Comparison of ENCODE assay signal across 9 cellular contexts in genomic region chr1:207414606-207415108, GRCh38. TPM values are rescaled to one million over a fixed set of nuclear protein-coding genes. Genes with fewer than 3 reads are reported as not detected.
DNase-seq lines count a peak whose midpoint lies in the region; ATAC-seq and TF ChIP-seq lines count a peak whose summit lies in the region.
"Had no signal": no experiment of that assay in that cellular context is flagged by ENCODE, and none has a peak within 500 bp of the region (broad histone marks: within the 10 kb centered on the region; RNA-seq: fewer than 3 reads in every experiment).

No MANE protein-coding gene starts in this region.

- H3K9me3 Mint-ChIP-seq in activated naive CD8-positive, alpha-beta T cell treated with anti-CD3 and anti-CD28 coated beads for 36 hours: peaks cover 2% of the 10 kb centered on the region

- H3K4me1 Mint-ChIP-seq in activated naive CD8-positive, alpha-beta T cell treated with anti-CD3 and anti-CD28 coated beads for 36 hours: peaks cover 34% of the 10 kb centered on the region

- no peak overlapping the region for H3K27ac ChIP-seq in caudate nucleus (ENCODE audit: low read depth, low read length)

- DNase-seq in GM12865 (ENCODE audit: low read depth) (peak; percentile 96), T-helper 9 cell (no peak), DMS53 treated with DMSO at 0.1 percent for 48 hours (lab: John Stamatoyannopoulos, UW; ENCODE audit: unreplicated experiment) (no peak), caudate nucleus (lab: John Stamatoyannopoulos, UW) (no peak), SHP77 (lab: John Stamatoyannopoulos, UW) (no peak)
- peak; percentile 55 for DNase-seq in activated naive CD8-positive, alpha-beta T cell treated with anti-CD3 and anti-CD28 coated beads for 36 hours
- DNase-seq: heart right ventricle had no signal

- H3K27me3 Mint-ChIP-seq in activated naive CD8-positive, alpha-beta T cell treated with anti-CD3 and anti-CD28 coated beads for 36 hours: peaks cover 3% of the 10 kb centered on the region

- peaks cover 2% of the 10 kb centered on the region for H3K36me3 Mint-ChIP-seq in activated naive CD8-positive, alpha-beta T cell treated with anti-CD3 and anti-CD28 coated beads for 36 hours

- H3K4me3 ChIP-seq in GM12865 (ENCODE audit: low read depth, low read length): no peak overlapping the region
- H3K4me3 ChIP-seq: heart right ventricle had no signal

- no peak overlapping the region for H3K4me3 Mint-ChIP-seq in activated naive CD8-positive, alpha-beta T cell treated with anti-CD3 and anti-CD28 coated beads for 36 hours

- peak overlapping the region; percentile 21 for H3K27ac Mint-ChIP-seq in activated naive CD8-positive, alpha-beta T cell treated with anti-CD3 and anti-CD28 coated beads for 36 hours

- ATAC-seq in GM21423 (IDR thresholded peaks at IDR 0.05; ENCODE audit: unreplicated experiment) (peak; percentile 89), HG03565 (IDR thresholded peaks at IDR 0.05; ENCODE audit: unreplicated experiment) (peak; percentile 79)
- ATAC-seq: heart right ventricle had no signal

- TF ChIP-seq CTCF in GM12865 (IDR thresholded peaks at IDR 0.05; ENCODE audit: insufficient read depth, low read depth, low read length, missing control alignments): no peak

RNA-seq across cellular contexts. Expression of gene CR2, which starts 39.5 kb away (rescaled TPM):
- 1 to 10 TPM; 1.6 to 2.8 TPM for total RNA-seq in activated naive CD8-positive, alpha-beta T cell treated with anti-CD3 and anti-CD28 coated beads for 36 hours

Comparison
In these comparisons a context has a peak if more than half of its experiments do, and no peak if none do; other contexts are left out.
1. DNase-seq: peak in GM12865 (single experiment) and activated naive CD8-positive, alpha-beta T cell treated with anti-CD3 and anti-CD28 coated beads for 36 hours (single experiment); none in T-helper 9 cell (single experiment), DMS53 treated with DMSO at 0.1 percent for 48 hours (single experiment), caudate nucleus (0 of 61) and SHP77 (0 of 2).